Comparison of ENCODE assay signal across 22 cellular contexts in the genomic region with DNA sequence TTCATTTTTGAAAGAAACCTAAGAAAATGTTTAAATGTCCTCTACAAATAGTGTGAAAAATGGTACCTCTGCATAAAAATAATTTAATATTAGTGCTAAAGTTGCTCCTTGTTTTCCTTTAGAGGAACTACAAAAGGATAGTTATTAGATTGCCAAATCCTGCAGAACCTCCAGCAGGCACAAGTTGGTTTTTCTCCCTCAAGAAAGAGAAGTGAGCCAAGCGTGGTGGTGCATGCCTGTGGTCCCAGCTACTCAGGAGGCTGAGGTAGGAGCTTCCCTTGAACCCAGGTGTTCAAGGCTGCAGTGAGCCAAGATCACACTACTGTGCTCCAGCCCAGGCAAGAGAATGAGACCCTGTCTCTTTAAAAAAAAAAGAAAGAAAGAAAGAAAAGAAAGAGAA.
"Had no signal": no experiment of that assay in that cellular context is flagged by ENCODE, and none has a peak within 500 bp of the region (broad histone marks: within the 10 kb centered on the region; RNA-seq: fewer than 3 reads in every experiment).

No MANE protein-coding gene starts in this region.

- H3K27me3 ChIP-seq: adrenal gland, breast epithelium, right atrium auricular region, suprapubic skin, transverse colon, vagina had no signal

- H3K4me3 Mint-ChIP-seq: activated CD4-positive, alpha-beta T cell treated with anti-CD3 and anti-CD28 coated beads, Interleukin-2, amount 10 ng/mL, durations not matched to agents 7 days and 5 days; activated CD8-positive, alpha-beta T cell treated with anti-CD3 and anti-CD28 coated beads, Interleukin-2, amount 10 ng/mL, durations not matched to agents 7 days and 5 days; activated T-cell treated with anti-CD3 and anti-CD28 coated beads, Interleukin-2, amount 50 U/mL, for 24 hours; neural crest cell; stimulated activated naive CD8-positive, alpha-beta T cell treated with anti-CD3 and anti-CD28 coated beads, Interleukin-15, Interleukin-2, amounts not matched to agents 100 ng/mL and 50 ng/mL, for 24 hours had no signal

- ATAC-seq: activated CD4-positive, CD25-positive, alpha-beta regulatory T cell treated with anti-CD3 and anti-CD28 coated beads, Interleukin-2, amount 50 U/mL, for 24 hours; activated CD8-positive, alpha-beta T cell treated with anti-CD3 and anti-CD28 coated beads, Interleukin-2, amount 10 ng/mL, durations not matched to agents 7 days and 5 days; activated naive CD4-positive, alpha-beta T cell treated with anti-CD3 and anti-CD28 coated beads, Interleukin-2, amount 50 U/mL, for 72 hours; left lobe of liver had no signal

- H3K4me1 Mint-ChIP-seq: neural crest cell had no signal

- H3K9me3 ChIP-seq: adrenal gland, breast epithelium, prostate gland, right atrium auricular region, suprapubic skin, transverse colon, vagina had no signal

- H3K27ac ChIP-seq: adrenal gland, breast epithelium, coronary artery, prostate gland, right atrium auricular region, suprapubic skin, transverse colon, vagina had no signal

- H3K36me3 ChIP-seq: adrenal gland, breast epithelium, prostate gland, right atrium auricular region, suprapubic skin, transverse colon, vagina had no signal

- H3K36me3 Mint-ChIP-seq: activated naive CD4-positive, alpha-beta T cell treated with anti-CD3 and anti-CD28 coated beads, Interleukin-2, amount 50 U/mL, for 72 hours had no signal

- H3K4me3 ChIP-seq: adrenal gland, breast epithelium, coronary artery, prostate gland, right atrium auricular region, suprapubic skin, transverse colon, vagina had no signal

- H3K9me3 Mint-ChIP-seq: activated CD4-positive, alpha-beta T cell treated with anti-CD3 and anti-CD28 coated beads, Interleukin-2, amount 10 ng/mL, durations not matched to agents 7 days and 5 days; activated naive CD4-positive, alpha-beta T cell treated with anti-CD3 and anti-CD28 coated beads, Interleukin-2, amount 50 U/mL, for 72 hours; activated T-cell treated with anti-CD3 and anti-CD28 coated beads, Interleukin-2, amount 50 U/mL, for 24 hours; neural crest cell; stimulated activated naive CD8-positive, alpha-beta T cell treated with anti-CD3 and anti-CD28 coated beads, Interleukin-15, Interleukin-2, amounts not matched to agents 100 ng/mL and 50 ng/mL, for 24 hours had no signal

- DNase-seq: activated CD4-positive, alpha-beta T cell treated with anti-CD3 and anti-CD28 coated beads, Interleukin-2, amount 10 ng/mL, durations not matched to agents 7 days and 5 days; activated CD8-positive, alpha-beta T cell treated with anti-CD3 and anti-CD28 coated beads, Interleukin-2, amount 10 ng/mL, durations not matched to agents 7 days and 5 days; activated effector memory CD4-positive, alpha-beta T cell treated with anti-CD3 and anti-CD28 coated beads, Interleukin-2, amount 50 U/mL, for 16 hours; activated T-cell treated with anti-CD3 and anti-CD28 coated beads, Interleukin-2, amount 50 U/mL, for 24 hours; adrenal gland; erythroblast; hypothalamus; mammary epithelial cell; stimulated activated CD4-positive, alpha-beta T cell treated with anti-CD3 and anti-CD28 coated beads, Interleukin-2, amount 100 ng/mL, for 24 hours; T-helper 9 cell; transverse colon had no signal

- H3K27ac Mint-ChIP-seq: activated CD4-positive, alpha-beta T cell treated with anti-CD3 and anti-CD28 coated beads, Interleukin-2, amount 10 ng/mL, durations not matched to agents 7 days and 5 days; activated CD8-positive, alpha-beta T cell treated with anti-CD3 and anti-CD28 coated beads, Interleukin-2, amount 10 ng/mL, durations not matched to agents 7 days and 5 days; activated naive CD4-positive, alpha-beta T cell treated with anti-CD3 and anti-CD28 coated beads, Interleukin-2, amount 50 U/mL, for 72 hours; activated T-cell treated with anti-CD3 and anti-CD28 coated beads, Interleukin-2, amount 50 U/mL, for 24 hours; stimulated activated naive CD8-positive, alpha-beta T cell treated with anti-CD3 and anti-CD28 coated beads, Interleukin-15, Interleukin-2, amounts not matched to agents 100 ng/mL and 50 ng/mL, for 24 hours had no signal

- H3K4me1 ChIP-seq: adrenal gland, breast epithelium, prostate gland, right atrium auricular region had no signal
